17 cellular contexts compared by ENCODE assay signal in the genomic region with DNA sequence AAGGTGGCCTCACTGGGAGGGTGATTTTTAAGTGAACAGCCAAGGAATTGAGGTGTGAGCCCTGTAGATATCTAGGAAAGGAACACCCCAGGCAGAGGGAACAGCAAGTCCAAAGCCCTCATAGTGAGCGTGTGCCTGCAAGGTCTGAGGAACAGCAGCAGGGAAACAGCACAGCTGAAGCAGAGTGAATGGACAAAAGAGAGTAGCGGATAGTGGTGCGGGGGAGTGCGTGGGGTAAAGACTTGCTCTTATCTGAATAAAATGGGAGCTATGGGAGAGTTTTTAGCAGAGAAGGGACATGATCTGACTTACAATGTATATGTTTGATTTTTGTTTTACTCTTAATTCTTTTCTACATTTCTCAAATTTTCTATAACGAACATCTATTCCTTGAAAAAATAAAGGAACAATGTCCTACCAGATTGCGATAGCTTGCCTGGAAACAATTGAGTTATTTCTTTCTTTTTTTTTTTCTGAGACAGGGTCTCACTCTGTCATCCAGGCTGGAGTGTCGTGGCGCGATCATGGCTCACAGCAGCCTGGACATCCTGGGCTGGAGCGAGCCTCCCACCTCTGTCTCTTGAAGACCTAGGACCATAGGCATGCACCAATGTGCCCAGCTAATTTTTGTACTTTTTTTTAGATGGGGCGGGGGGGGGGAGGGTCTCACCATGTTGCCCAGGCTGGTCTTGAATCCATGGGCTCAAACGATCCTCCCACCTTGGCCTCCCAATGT. TPM values are rescaled to one million over a fixed set of nuclear protein-coding genes. Genes with fewer than 3 reads are reported as not detected.
DNase-seq lines count a peak whose midpoint lies in the region; ATAC-seq and TF ChIP-seq lines count a peak whose summit lies in the region.
"Had no signal": no experiment of that assay in that cellular context is flagged by ENCODE, and none has a peak within 500 bp of the region (broad histone marks: within the 10 kb centered on the region; RNA-seq: fewer than 3 reads in every experiment).

No MANE protein-coding gene starts in this region.

- H3K4me3 Mint-ChIP-seq in H9 (no peak overlapping the region), neural progenitor cell (no peak overlapping the region), HFFc6 (no peak overlapping the region)
- H3K4me3 Mint-ChIP-seq: B cell; CD8-positive, alpha-beta memory T cell had no signal

- H3K27me3 Mint-ChIP-seq in H9 (ENCODE audit: low read depth): no peaks in the 10 kb centered on the region; the same call in 1 of the 2 replicates
- peaks cover 2% of the 10 kb centered on the region for H3K27me3 Mint-ChIP-seq in neural progenitor cell (ENCODE audit: insufficient read depth, low read depth)
- H3K27me3 Mint-ChIP-seq in HFFc6 (ENCODE audit: insufficient read depth): peaks cover 4% of the 10 kb centered on the region
- H3K27me3 Mint-ChIP-seq: B cell; CD4-positive, CD25-positive, alpha-beta regulatory T cell; CD8-positive, alpha-beta memory T cell had no signal

- H3K27ac Mint-ChIP-seq in H9 (no peak overlapping the region), neural progenitor cell (peak overlapping the region; percentile 35), HFFc6 (no peak overlapping the region)
- H3K27ac Mint-ChIP-seq: B cell; CD4-positive, CD25-positive, alpha-beta regulatory T cell; CD8-positive, alpha-beta memory T cell had no signal

- in situ Hi-C loops in G401 (cut with HindIII; ENCODE audit: low sequenced_read_pairs): no loop called here

- H2BK20ac ChIP-seq in H9 (ENCODE audit: low read depth, low read length, poor library complexity, severe bottlenecking): no peak overlapping the region

- no peak overlapping the region for H2BK5ac ChIP-seq in H9 (ENCODE audit: insufficient read length, low read length)

- H3K4me1 Mint-ChIP-seq in H9 (no peaks in the 10 kb centered on the region), neural progenitor cell (peaks cover 8% of the 10 kb centered on the region), HFFc6 (ENCODE audit: low read depth) (peaks cover 8% of the 10 kb centered on the region; the same call in 1 of the 2 replicates)
- H3K4me1 Mint-ChIP-seq: B cell had no signal

- no peaks in the 10 kb centered on the region for H3K9me3 ChIP-seq in H9 (ENCODE audit: control insufficient read depth, low read depth, low read length)
- H3K9me3 ChIP-seq in neural progenitor cell (ENCODE audit: low read depth): no peaks in the 10 kb centered on the region

- no peak overlapping the region for H2AK5ac ChIP-seq in H9 (ENCODE audit: insufficient read length, low read length)

- no peaks in the 10 kb centered on the region for H3F3A ChIP-seq in neural progenitor cell (ENCODE audit: low read depth)

- intact Hi-C loops in dorsolateral prefrontal cortex (cut with DNase I): loop anchor here in 1 of 2 donors (10.0 kb wide), 1 partner anchor 145 kb away; a partner anchor contains a TSS

- H3K23me2 ChIP-seq in H9 (ENCODE audit: insufficient read length, low read depth, low read length, poor library complexity, severe bottlenecking): no peaks in the 10 kb centered on the region

- H3K9me3 Mint-ChIP-seq in H9: no peaks in the 10 kb centered on the region; a peak in 1 of 5 replicates
- no peaks in the 10 kb centered on the region for H3K9me3 Mint-ChIP-seq in neural progenitor cell
- H3K9me3 Mint-ChIP-seq in HFFc6: no peaks in the 10 kb centered on the region

- no peak overlapping the region for H3K4ac ChIP-seq in H9 (ENCODE audit: low read depth, low read length)

- H4K5ac ChIP-seq in H9 (ENCODE audit: insufficient read length, low read depth, low read length): no peak overlapping the region

- H2BK12ac ChIP-seq in H9 (ENCODE audit: insufficient read length, low read depth, low read length): no peak overlapping the region

- H3K79me1 ChIP-seq in H9 (ENCODE audit: insufficient read depth, low read depth, low read length, poor library complexity, severe bottlenecking): no peaks in the 10 kb centered on the region

- H3K23ac ChIP-seq in H9 (ENCODE audit: insufficient read length, low read depth, low read length): no peak overlapping the region

- no peaks in the 10 kb centered on the region for H3K36me3 ChIP-seq in neural progenitor cell
- H3K36me3 ChIP-seq: BLaER1 treated with 17β-estradiol and CSF1 and Interleukin-3, amounts not matched to agents 10 nM and 100 nM had no signal

- ATAC-seq in GM18498 (IDR thresholded peaks at IDR 0.05; ENCODE audit: unreplicated experiment): no peak

- H4K91ac ChIP-seq in H9 (ENCODE audit: insufficient read length, low read depth, low read length): no peak overlapping the region

- H3K27me3 ChIP-seq in H9 (ENCODE audit: insufficient read depth, low read length) (no peaks in the 10 kb centered on the region), dorsolateral prefrontal cortex (no peaks in the 10 kb centered on the region), neural progenitor cell (no peaks in the 10 kb centered on the region)
- H3K27me3 ChIP-seq: BLaER1 treated with 17β-estradiol and CSF1 and Interleukin-3, amounts not matched to agents 10 nM and 100 nM had no signal

- H3K4me3 ChIP-seq in dorsolateral prefrontal cortex (peak overlapping the region in 9 of 59 donors; percentile 3 to 45 (median 20)), neural progenitor cell (no peak overlapping the region)
- H3K4me3 ChIP-seq: BLaER1 treated with 17β-estradiol and CSF1 and Interleukin-3, amounts not matched to agents 10 nM and 100 nM had no signal

- H3K4me1 ChIP-seq in H9 (ENCODE audit: insufficient read depth, low read length) (no peaks in the 10 kb centered on the region), neural progenitor cell (peaks cover 4% of the 10 kb centered on the region)

- H3K27ac ChIP-seq in H9 (ENCODE audit: insufficient read length, low read depth, low read length) (no peak overlapping the region), dorsolateral prefrontal cortex (peak overlapping the region in 41 of 59 donors; percentile 1 to 85 (median 57)), neural progenitor cell (no peak overlapping the region)
- H3K27ac ChIP-seq: BLaER1 treated with 17β-estradiol and CSF1 and Interleukin-3, amounts not matched to agents 10 nM and 100 nM had no signal

- no CpG with 5 or more reads among the region's 12 CpGs for WGBS in H9 (ENCODE audit: extremely low coverage, insufficient read length, low lambda C conversion rate)

- no peak overlapping the region for H3T11ph ChIP-seq in H9 (ENCODE audit: low read length)

- H3K9ac ChIP-seq in H9 (ENCODE audit: extremely low read depth, insufficient read length, low read length) (no peak overlapping the region), neural progenitor cell (no peak overlapping the region)
- H3K9ac ChIP-seq: BLaER1 treated with 17β-estradiol and CSF1 and Interleukin-3, amounts not matched to agents 10 nM and 100 nM had no signal

- no peaks in the 10 kb centered on the region for H3K36me3 Mint-ChIP-seq in H9 (ENCODE audit: insufficient read depth in 1 of 3, low read depth in 3 of 3)
- no peaks in the 10 kb centered on the region for H3K36me3 Mint-ChIP-seq in neural progenitor cell
- no peaks in the 10 kb centered on the region for H3K36me3 Mint-ChIP-seq in HFFc6 (ENCODE audit: low read depth)
- H3K36me3 Mint-ChIP-seq: CD4-positive, CD25-positive, alpha-beta regulatory T cell had no signal

- DNase-seq in H9 (no peak), dorsolateral prefrontal cortex (peak in 1 of 10 donors; percentile 48), neural progenitor cell (ENCODE audit: low spot score) (no peak), superior temporal gyrus (ENCODE audit: extremely low spot score) (peak; percentile 52), G401 (ENCODE audit: low spot score) (no peak), HFFc6 (no peak), cerebellum (ENCODE audit: low spot score) (no peak)
- DNase-seq: 8988T; CD4-positive, CD25-positive, alpha-beta regulatory T cell; CD8-positive, alpha-beta memory T cell; COR-L47; GDM1; GOT3; H7 had no signal

- H3K18ac ChIP-seq in H9 (ENCODE audit: insufficient read length, low read depth, low read length): no peak overlapping the region

- no peak overlapping the region for H4K8ac ChIP-seq in H9 (replicated peaks; ENCODE audit: insufficient read length, low read depth, low read length)

- H3K14ac ChIP-seq in H9 (ENCODE audit: insufficient read depth, low read length): peak overlapping the region; percentile 58; the same call in 1 of the 2 replicates

- no peaks in the 10 kb centered on the region for H3K79me2 ChIP-seq in H9 (ENCODE audit: insufficient read depth, low read length)
- no peaks in the 10 kb centered on the region for H3K79me2 ChIP-seq in neural progenitor cell (ENCODE audit: low read depth)

- H3K4me2 ChIP-seq in H9 (ENCODE audit: insufficient read depth, insufficient read length, low read length): no peak overlapping the region
- H3K4me2 ChIP-seq in neural progenitor cell: no peak overlapping the region
- H3K4me2 ChIP-seq: BLaER1 treated with 17β-estradiol and CSF1 and Interleukin-3, amounts not matched to agents 10 nM and 100 nM had no signal

- H2BK15ac ChIP-seq in H9 (ENCODE audit: low read depth, low read length): no peak overlapping the region

- no peak overlapping the region for H3K56ac ChIP-seq in H9 (ENCODE audit: insufficient read length, low read depth, low read length)

- TF ChIP-seq CTCF in H9 (conservative IDR thresholded peaks at IDR 0.05): no peak
- no peak for TF ChIP-seq CTCF in dorsolateral prefrontal cortex (IDR thresholded peaks at IDR 0.05 in 54 of 56, conservative IDR thresholded peaks at IDR 0.05 in 2 of 56; ENCODE audit: low read depth in 1 of 56, partially characterized antibody in 56 of 56)
- no peak for TF ChIP-seq CTCF in neural progenitor cell (IDR thresholded peaks at IDR 0.05)
- no peak for TF ChIP-seq CTCF in HFFc6 (IDR thresholded peaks at IDR 0.05)

- H2AFZ ChIP-seq in H9 (ENCODE audit: low read length) (no peak overlapping the region), neural progenitor cell (replicated peaks) (no peak overlapping the region)

- H4K20me1 ChIP-seq in H9 (ENCODE audit: control insufficient read depth, insufficient read depth, insufficient read length) (no peaks in the 10 kb centered on the region), neural progenitor cell (ENCODE audit: low read depth) (no peaks in the 10 kb centered on the region)
- H4K20me1 ChIP-seq: BLaER1 treated with 17β-estradiol and CSF1 and Interleukin-3, amounts not matched to agents 10 nM and 100 nM had no signal

- H2BK120ac ChIP-seq in H9 (ENCODE audit: low read depth, low read length, poor library complexity, severe bottlenecking): no peak overlapping the region

RNA-seq across cellular contexts. Expression of a gene that starts 19.5 kb away (rescaled TPM):
- total RNA-seq in H9 (2021) (44.4 and 46.6 TPM in 2 replicates), dorsolateral prefrontal cortex (10 to 100 TPM; 23.3 to 43.1 (median 31.6) TPM), neural progenitor cell (ENCODE audit: low replicate concordance) (37.2 and 49.9 TPM in 2 replicates), cerebellum (17.5 TPM)
- total RNA-seq in G401 (2014; rRNA removed; shearing (Covaris generic)): 56.0 and 61.8 TPM in 2 replicates
- total RNA-seq in HFFc6 (2021; fragmentation: NEBNext Ultra II Directional; extraction: Animal tissue kit (Norgen Biotek cat#: 25700)): 10 to 100 TPM; 28.9 to 35.5 (median 32.8) TPM

RNA-seq across cellular contexts. Expression of a gene that starts 38.9 kb away (rescaled TPM):
- 8.9 and 9.6 TPM in 2 replicates for total RNA-seq in H9 (2021)
- total RNA-seq in dorsolateral prefrontal cortex: 10 to 100 TPM in 119 of 120 experiments, 1 to 10 TPM in 1; 9.1 to 23.6 (median 15.5) TPM
- 6.4 and 8.4 TPM in 2 replicates for total RNA-seq in neural progenitor cell (ENCODE audit: low replicate concordance)
- total RNA-seq in G401 (2014; rRNA removed; shearing (Covaris generic)): 2.7 and 3.9 TPM in 2 replicates
- 10 to 100 TPM; 17.7 to 25.5 (median 21.7) TPM for total RNA-seq in HFFc6 (2021; fragmentation: NEBNext Ultra II Directional; extraction: Animal tissue kit (Norgen Biotek cat#: 25700))
- total RNA-seq in cerebellum: 12.9 TPM

Comparison
In these comparisons a context has a peak if more than half of its experiments do, and no peak if none do; other contexts are left out.
1. H3K27ac ChIP-seq: peak in dorsolateral prefrontal cortex (41 of 59); none in H9 (single experiment) and neural progenitor cell (single experiment).